ENCODE assay signal across 19 cellular contexts in genomic region chr20:34271961-34272360, GRCh38. TPM values are rescaled to one million over a fixed set of nuclear protein-coding genes. Genes with fewer than 3 reads are reported as not detected.
DNase-seq lines count a peak whose midpoint lies in the region; ATAC-seq and TF ChIP-seq lines count a peak whose summit lies in the region.
"Had no signal": no experiment of that assay in that cellular context is flagged by ENCODE, and none has a peak within 500 bp of the region (broad histone marks: within the 10 kb centered on the region; RNA-seq: fewer than 3 reads in every experiment).

No MANE protein-coding gene starts in this region.

- no peaks in the 10 kb centered on the region for H3K9me3 ChIP-seq in left ventricle myocardium inferior (replicated peaks)
- no peaks in the 10 kb centered on the region for H3K9me3 ChIP-seq in SJSA1 (replicated peaks)
- H3K9me3 ChIP-seq: A549, spleen had no signal

- no peak overlapping the region for H3K4me3 Mint-ChIP-seq in stimulated activated naive B cell treated with anti-CD40 and anti-IgM and Interleukin-4, amounts not matched to agents 10 μg/mL and 1 μg/mL and 100 μg/mL, for 72 hours
- H3K4me3 Mint-ChIP-seq: activated CD4-positive, alpha-beta T cell treated with anti-CD3 and anti-CD28 coated beads for 36 hours had no signal

- H3K27me3 ChIP-seq in left ventricle myocardium inferior (ENCODE audit: low read depth), result no peaks in the 10 kb centered on the region
- no peaks in the 10 kb centered on the region for H3K27me3 ChIP-seq in SJSA1 (replicated peaks)
- H3K27me3 ChIP-seq: foreskin keratinocyte had no signal

- no peak overlapping the region for H3K27ac Mint-ChIP-seq in stimulated activated naive B cell treated with anti-CD40 and anti-IgM and Interleukin-4, amounts not matched to agents 10 μg/mL and 1 μg/mL and 100 μg/mL, for 72 hours
- H3K27ac Mint-ChIP-seq: activated CD4-positive, alpha-beta T cell treated with anti-CD3 and anti-CD28 coated beads for 36 hours had no signal

- no peak for DNase-seq in left ventricle myocardium inferior
- no peak for DNase-seq in Right ventricle myocardium superior
- DNase-seq in SJSA1 (ENCODE audit: low read depth in 1 of 2, low spot score in 2 of 2), result peak; percentile 74 to 80
- peak; percentile 84 for DNase-seq in fibroblast of peridontal ligament (ENCODE audit: extremely low read depth)
- peak; percentile 50 for DNase-seq in stromal cell of bone marrow (ENCODE audit: low read depth)
- DNase-seq in stimulated activated naive B cell treated with anti-CD40 and anti-IgM and Interleukin-4, amounts not matched to agents 10 μg/mL and 1 μg/mL and 100 μg/mL, for 72 hours, result no peak
- DNase-seq in NCI-H1417 treated with DMSO at 0.1 percent for 48 hours (lab: John Stamatoyannopoulos, UW), result no peak
- DNase-seq in NCI-H526 (lab: John Stamatoyannopoulos, UW), result no peak
- DNase-seq: activated CD4-positive, alpha-beta T cell treated with anti-CD3 and anti-CD28 coated beads for 36 hours; activated T-cell treated with anti-CD3 and anti-CD28 coated beads, Interleukin-2, amount 50 U/mL, for 1 hour; foreskin keratinocyte; NCI-H1105 treated with DMSO at 0.1 percent for 48 hours; NCI-H345; OCI-M1; spleen had no signal

- no peak for TF ChIP-seq CTCF in left ventricle myocardium inferior (IDR thresholded peaks at IDR 0.05; ENCODE audit: borderline replicate concordance)

- peaks cover 0 to 14% of the 10 kb centered on the region in 2 donors for H3K27me3 Mint-ChIP-seq in stimulated activated naive B cell treated with anti-CD40 and anti-IgM and Interleukin-4, amounts not matched to agents 10 μg/mL and 1 μg/mL and 100 μg/mL, for 72 hours

- H3K4me1 Mint-ChIP-seq in stimulated activated naive B cell treated with anti-CD40 and anti-IgM and Interleukin-4, amounts not matched to agents 10 μg/mL and 1 μg/mL and 100 μg/mL, for 72 hours, result peaks cover 13 to 30% of the 10 kb centered on the region in 2 donors

- intact Hi-C loops in left ventricle myocardium inferior (cut with micrococcal nuclease), result no loop called here
- intact Hi-C loops in Right ventricle myocardium superior (cut with DNase I), result no loop called here

- H3K4me3 ChIP-seq in left ventricle myocardium inferior, result no peak overlapping the region
- no peak overlapping the region for H3K4me3 ChIP-seq in SJSA1
- H3K4me3 ChIP-seq: A549, coronary artery, spleen had no signal

- H3K9me3 Mint-ChIP-seq in stimulated activated naive B cell treated with anti-CD40 and anti-IgM and Interleukin-4, amounts not matched to agents 10 μg/mL and 1 μg/mL and 100 μg/mL, for 72 hours, result no peaks in the 10 kb centered on the region

- H3K36me3 Mint-ChIP-seq in stimulated activated naive B cell treated with anti-CD40 and anti-IgM and Interleukin-4, amounts not matched to agents 10 μg/mL and 1 μg/mL and 100 μg/mL, for 72 hours, result peaks cover 47 to 56% of the 10 kb centered on the region in 2 donors

- H3K27ac ChIP-seq in left ventricle myocardium inferior (replicated peaks) (peak overlapping the region; percentile 76), SJSA1 (no peak overlapping the region)
- H3K27ac ChIP-seq: A549, coronary artery, foreskin keratinocyte, spleen had no signal

- ATAC-seq in Right ventricle myocardium superior (ENCODE audit: poor library complexity), result no peak
- ATAC-seq in stimulated activated naive B cell treated with anti-CD40 and anti-IgM and Interleukin-4, amounts not matched to agents 10 μg/mL and 1 μg/mL and 100 μg/mL, for 72 hours (replicated peaks), result no peak
- ATAC-seq: foreskin keratinocyte had no signal

- H3K4me1 ChIP-seq in left ventricle myocardium inferior, result peaks cover 35% of the 10 kb centered on the region
- peaks cover 32% of the 10 kb centered on the region for H3K4me1 ChIP-seq in SJSA1 (replicated peaks)
- H3K4me1 ChIP-seq: A549, foreskin keratinocyte had no signal

- peaks cover 22% of the 10 kb centered on the region for H3K36me3 ChIP-seq in left ventricle myocardium inferior
- peaks cover 2% of the 10 kb centered on the region for H3K36me3 ChIP-seq in SJSA1

RNA-seq across cellular contexts. Expression of gene ASIP, which starts 30.7 kb away (rescaled TPM):
- total RNA-seq in left ventricle myocardium inferior (32.6 TPM), Right ventricle myocardium superior (18.9 TPM)
- total RNA-seq in SJSA1 (2014; rRNA removed; shearing (Covaris generic)), result not detected in 2 replicates
- total RNA-seq: activated CD4-positive, alpha-beta T cell treated with anti-CD3 and anti-CD28 coated beads for 36 hours; foreskin keratinocyte; mesenteric fat pad; osteocyte; spleen had no signal

RNA-seq across cellular contexts. Expression of gene AHCY, which starts 31.2 kb away (rescaled TPM):
- total RNA-seq in left ventricle myocardium inferior (66.2 TPM), Right ventricle myocardium superior (71.2 TPM)
- total RNA-seq in SJSA1 (2014; rRNA removed; shearing (Covaris generic)), result 77.8 and 116 TPM in 2 replicates

Comparison
In these comparisons a context has a peak if more than half of its experiments do, and no peak if none do; other contexts are left out.
1. DNase-seq: peak in SJSA1 (2 of 2), fibroblast of peridontal ligament (single experiment) and stromal cell of bone marrow (single experiment); none in left ventricle myocardium inferior (single experiment), Right ventricle myocardium superior (single experiment), stimulated activated naive B cell treated with anti-CD40 and anti-IgM and Interleukin-4, amounts not matched to agents 10 μg/mL and 1 μg/mL and 100 μg/mL, for 72 hours (single experiment), NCI-H1417 treated with DMSO at 0.1 percent for 48 hours (single experiment) and NCI-H526 (0 of 2).
2. RNA of gene ASIP, which starts 30.7 kb away (total RNA-seq): 32.6 TPM in left ventricle myocardium inferior (single experiment) and 18.9 TPM in Right ventricle myocardium superior (single experiment); not detected in SJSA1; every median in the first group is over 10 times any median in the second.